ENCODE assay signal across 20 cellular contexts in genomic region chr2:23531280-23531679, GRCh38.
DNase-seq lines count a peak whose midpoint lies in the region; ATAC-seq and TF ChIP-seq lines count a peak whose summit lies in the region.
"Had no signal": no experiment of that assay in that cellular context is flagged by ENCODE, and none has a peak within 500 bp of the region (broad histone marks: within the 10 kb centered on the region; RNA-seq: fewer than 3 reads in every experiment).

No MANE protein-coding gene starts in this region.

- no peak for ATAC-seq in T-cell (replicated peaks in 1 of 4)
- ATAC-seq in naive thymus-derived CD4-positive, alpha-beta T cell, result no peak
- ATAC-seq: A549, PC-3 had no signal

- intact Hi-C loops in activated naive CD4-positive, alpha-beta T cell treated with anti-CD3 and anti-CD28 coated beads for 36 hours (cut with micrococcal nuclease), result no loop called here
- intact Hi-C loops in naive thymus-derived CD4-positive, alpha-beta T cell (cut with micrococcal nuclease), result loop anchor here (5.0 to 10.0 kb wide), 3 partner anchors 76 to 546 kb away; partner anchors contain the start of gene SF3B6 (in 1 of the 2)
- intact Hi-C loops in vagina (cut with DNase I), result no loop called here
- intact Hi-C loops in CD14-positive monocyte (cut with micrococcal nuclease), result no loop called here

- H3K36me3 ChIP-seq in naive thymus-derived CD4-positive, alpha-beta T cell (ENCODE audit: control insufficient read depth in 2 of 3, insufficient read depth in 3 of 3, low read length in 3 of 3), result no peaks in the 10 kb centered on the region
- no peaks in the 10 kb centered on the region for H3K36me3 ChIP-seq in vagina
- H3K36me3 ChIP-seq: HAP-1, MG63 had no signal

- H3K4me1 ChIP-seq in naive thymus-derived CD4-positive, alpha-beta T cell (ENCODE audit: control insufficient read depth in 2 of 2, insufficient read depth in 2 of 2, low read length in 2 of 2), result peaks cover 13 to 36% of the 10 kb centered on the region in 2 donors
- peaks cover 28% of the 10 kb centered on the region for H3K4me1 ChIP-seq in vagina
- H3K4me1 ChIP-seq: A549, HAP-1 had no signal

- H3K4me3 ChIP-seq in naive thymus-derived CD4-positive, alpha-beta T cell (ENCODE audit: low read length), result no peak overlapping the region
- no peak overlapping the region for H3K4me3 ChIP-seq in vagina
- H3K4me3 ChIP-seq: A549, HAP-1, MG63 had no signal

- H3K27ac ChIP-seq in naive thymus-derived CD4-positive, alpha-beta T cell (ENCODE audit: low read depth, low read length), result peak overlapping the region; percentile 66
- H3K27ac ChIP-seq in vagina, result peak overlapping the region; percentile 49
- H3K27ac ChIP-seq: A549, C4-2B, RWPE1 had no signal

- POLR2A ChIA-PET in T-cell (lab: Charles Lee), result no interaction called here
- POLR2A ChIA-PET in naive thymus-derived CD4-positive, alpha-beta T cell (lab: Charles Lee), result interaction anchor here (1.2 to 2.1 kb wide), 3 partner anchors 137 to 156 kb away, joined by 3 to 6 read pairs (median 5); no protein-coding TSS in a partner anchor

- no peaks in the 10 kb centered on the region for H3K9me3 Mint-ChIP-seq in activated naive CD4-positive, alpha-beta T cell treated with anti-CD3 and anti-CD28 coated beads, Interleukin-2, amount 10 ng/mL, durations not matched to agents 7 days and 5 days
- no peaks in the 10 kb centered on the region for H3K9me3 Mint-ChIP-seq in activated naive CD4-positive, alpha-beta T cell treated with anti-CD3 and anti-CD28 coated beads for 36 hours
- H3K9me3 Mint-ChIP-seq in T-cell (no peaks in the 10 kb centered on the region), CD14-positive monocyte (no peaks in the 10 kb centered on the region)
- H3K9me3 Mint-ChIP-seq in naive thymus-derived CD4-positive, alpha-beta T cell, result no peaks in the 10 kb centered on the region

- TF ChIP-seq CTCF in vagina (IDR thresholded peaks at IDR 0.05), result no peak
- TF ChIP-seq CTCF in CD14-positive monocyte (IDR thresholded peaks at IDR 0.05), result no peak

- CTCF ChIA-PET in activated naive CD4-positive, alpha-beta T cell treated with anti-CD3 and anti-CD28 coated beads, Interleukin-2, amount 10 ng/mL, durations not matched to agents 7 days and 5 days (lab: Charles Lee), result no interaction called here
- CTCF ChIA-PET in activated naive CD4-positive, alpha-beta T cell treated with anti-CD3 and anti-CD28 coated beads for 36 hours (lab: Charles Lee), result no interaction called here
- CTCF ChIA-PET in T-cell (lab: Charles Lee), result no interaction called here
- CTCF ChIA-PET in naive thymus-derived CD4-positive, alpha-beta T cell (lab: Charles Lee), result interaction anchor here (0.6 kb wide), 1 partner anchor 293 kb away, joined by 4 read pairs; no protein-coding TSS in a partner anchor

- peak overlapping the region; percentile 99 for H3K27ac Mint-ChIP-seq in activated naive CD4-positive, alpha-beta T cell treated with anti-CD3 and anti-CD28 coated beads, Interleukin-2, amount 10 ng/mL, durations not matched to agents 7 days and 5 days
- no peak overlapping the region for H3K27ac Mint-ChIP-seq in activated naive CD4-positive, alpha-beta T cell treated with anti-CD3 and anti-CD28 coated beads for 36 hours
- H3K27ac Mint-ChIP-seq in T-cell (peak overlapping the region; percentile 98), CD14-positive monocyte (no peak overlapping the region)
- peak overlapping the region in 8 of 9 donors; percentile 94 to 99 (median 98) for H3K27ac Mint-ChIP-seq in naive thymus-derived CD4-positive, alpha-beta T cell

- H3K36me3 Mint-ChIP-seq in activated naive CD4-positive, alpha-beta T cell treated with anti-CD3 and anti-CD28 coated beads, Interleukin-2, amount 10 ng/mL, durations not matched to agents 7 days and 5 days, result peaks cover 5% of the 10 kb centered on the region
- H3K36me3 Mint-ChIP-seq in activated naive CD4-positive, alpha-beta T cell treated with anti-CD3 and anti-CD28 coated beads for 36 hours (ENCODE audit: low read depth), result no peaks in the 10 kb centered on the region
- H3K36me3 Mint-ChIP-seq in T-cell, result no peaks in the 10 kb centered on the region
- H3K36me3 Mint-ChIP-seq in naive thymus-derived CD4-positive, alpha-beta T cell, result peaks cover 0 to 3% (median 0%) of the 10 kb centered on the region in 5 donors
- no peaks in the 10 kb centered on the region for H3K36me3 Mint-ChIP-seq in CD14-positive monocyte

- H3K27me3 Mint-ChIP-seq in activated naive CD4-positive, alpha-beta T cell treated with anti-CD3 and anti-CD28 coated beads, Interleukin-2, amount 10 ng/mL, durations not matched to agents 7 days and 5 days, result peaks cover 16% of the 10 kb centered on the region
- H3K27me3 Mint-ChIP-seq in activated naive CD4-positive, alpha-beta T cell treated with anti-CD3 and anti-CD28 coated beads for 36 hours (ENCODE audit: low read depth), result no peaks in the 10 kb centered on the region
- H3K27me3 Mint-ChIP-seq in T-cell (no peaks in the 10 kb centered on the region), CD14-positive monocyte (ENCODE audit: low read depth in 3 of 3) (peaks cover 1 to 9% (median 6%) of the 10 kb centered on the region in 3 donors)
- H3K27me3 Mint-ChIP-seq in naive thymus-derived CD4-positive, alpha-beta T cell, result no peaks in the 10 kb centered on the region

- H3K4me3 Mint-ChIP-seq in activated naive CD4-positive, alpha-beta T cell treated with anti-CD3 and anti-CD28 coated beads, Interleukin-2, amount 10 ng/mL, durations not matched to agents 7 days and 5 days, result no peak overlapping the region
- H3K4me3 Mint-ChIP-seq in activated naive CD4-positive, alpha-beta T cell treated with anti-CD3 and anti-CD28 coated beads for 36 hours, result no peak overlapping the region
- H3K4me3 Mint-ChIP-seq in T-cell, result peak overlapping the region in 1 of 3 donors; percentile 94
- H3K4me3 Mint-ChIP-seq in naive thymus-derived CD4-positive, alpha-beta T cell, result peak overlapping the region in 7 of 10 donors; percentile 34 to 97 (median 94)
- no peak overlapping the region for H3K4me3 Mint-ChIP-seq in CD14-positive monocyte

- TF ChIP-seq POLR2A in vagina (IDR thresholded peaks at IDR 0.05), result no peak

- DNase-seq in activated naive CD4-positive, alpha-beta T cell treated with anti-CD3 and anti-CD28 coated beads, Interleukin-2, amount 10 ng/mL, durations not matched to agents 7 days and 5 days, result no peak
- DNase-seq in activated naive CD4-positive, alpha-beta T cell treated with anti-CD3 and anti-CD28 coated beads for 36 hours, result no peak
- DNase-seq in T-cell, result no peak
- DNase-seq in naive thymus-derived CD4-positive, alpha-beta T cell, result no peak
- no peak for DNase-seq in vagina (ENCODE audit: extremely low spot score in 2 of 2)
- no peak for DNase-seq in CD14-positive monocyte (ENCODE audit: low spot score)
- DNase-seq in COR-L47 (lab: John Stamatoyannopoulos, UW), result no peak
- DNase-seq: DMS79 treated with DMSO at 0.1 percent for 48 hours, IMR-90, Karpas-422, MG63, NCI-H1092, NCI-H146, NCI-H2081 treated with DMSO at 0.1 percent for 48 hours, NCI-H510A, PC-3 had no signal

- H3K27me3 ChIP-seq in naive thymus-derived CD4-positive, alpha-beta T cell (ENCODE audit: control insufficient read depth in 2 of 2, insufficient read depth in 2 of 2, low read length in 2 of 2), result no peaks in the 10 kb centered on the region
- no peaks in the 10 kb centered on the region for H3K27me3 ChIP-seq in vagina
- H3K27me3 ChIP-seq: MG63 had no signal

- no peaks in the 10 kb centered on the region for H3K9me3 ChIP-seq in naive thymus-derived CD4-positive, alpha-beta T cell (ENCODE audit: control insufficient read depth in 2 of 3, low read length in 3 of 3)
- no peaks in the 10 kb centered on the region for H3K9me3 ChIP-seq in vagina
- H3K9me3 ChIP-seq: A549, HAP-1, MG63 had no signal

- H3K4me1 Mint-ChIP-seq in activated naive CD4-positive, alpha-beta T cell treated with anti-CD3 and anti-CD28 coated beads, Interleukin-2, amount 10 ng/mL, durations not matched to agents 7 days and 5 days, result peaks cover 65% of the 10 kb centered on the region
- H3K4me1 Mint-ChIP-seq in activated naive CD4-positive, alpha-beta T cell treated with anti-CD3 and anti-CD28 coated beads for 36 hours (ENCODE audit: low read depth), result peaks cover 44% of the 10 kb centered on the region
- peaks cover 45 to 50% (median 49%) of the 10 kb centered on the region in 3 donors for H3K4me1 Mint-ChIP-seq in T-cell
- peaks cover 40 to 60% (median 52%) of the 10 kb centered on the region in 7 donors for H3K4me1 Mint-ChIP-seq in naive thymus-derived CD4-positive, alpha-beta T cell
- H3K4me1 Mint-ChIP-seq in CD14-positive monocyte, result peaks cover 6% of the 10 kb centered on the region

Comparison
In these comparisons a context has a peak if more than half of its experiments do, and no peak if none do; other contexts are left out.
1. H3K27ac Mint-ChIP-seq: peak in activated naive CD4-positive, alpha-beta T cell treated with anti-CD3 and anti-CD28 coated beads, Interleukin-2, amount 10 ng/mL, durations not matched to agents 7 days and 5 days (single experiment), T-cell (2 of 2) and naive thymus-derived CD4-positive, alpha-beta T cell (8 of 9); none in activated naive CD4-positive, alpha-beta T cell treated with anti-CD3 and anti-CD28 coated beads for 36 hours (single experiment) and CD14-positive monocyte (0 of 7).
2. H3K4me3 Mint-ChIP-seq: peak in naive thymus-derived CD4-positive, alpha-beta T cell (7 of 10); none in activated naive CD4-positive, alpha-beta T cell treated with anti-CD3 and anti-CD28 coated beads, Interleukin-2, amount 10 ng/mL, durations not matched to agents 7 days and 5 days (single experiment), activated naive CD4-positive, alpha-beta T cell treated with anti-CD3 and anti-CD28 coated beads for 36 hours (single experiment) and CD14-positive monocyte (0 of 2).
3. intact Hi-C loops: an anchor here in naive thymus-derived CD4-positive, alpha-beta T cell (5.0 to 10.0 kb wide); none called in activated naive CD4-positive, alpha-beta T cell treated with anti-CD3 and anti-CD28 coated beads for 36 hours, vagina and CD14-positive monocyte.